ENCODE assay signal across 20 cellular contexts in genomic region chr21:43944757-43945156, GRCh38.
A peak's percentile ranks its signal among the peaks of the same experiment; 100 is the strongest.
DNase-seq lines count a peak whose midpoint lies in the region; ATAC-seq, FAIRE-seq and TF ChIP-seq lines count a peak whose summit lies in the region.
"Had no signal": no experiment of that assay in that cellular context is flagged by ENCODE, and none has a peak within 500 bp of the region (broad histone marks: within the 10 kb centered on the region; RNA-seq: fewer than 3 reads in every experiment).

No MANE protein-coding gene starts in this region.

- H3K36me3 ChIP-seq in K562 (ENCODE audit: control insufficient read depth, insufficient read depth, low read length) (peaks cover 13% of the 10 kb centered on the region; the same call in 2 of the 3 replicates), upper lobe of right lung (no peaks in the 10 kb centered on the region)
- no peaks in the 10 kb centered on the region for H3K36me3 ChIP-seq in CD8-positive, alpha-beta T cell (ENCODE audit: insufficient read depth, low read length)
- H3K36me3 ChIP-seq: SJCRH30 had no signal

- TF ChIP-seq POLR2A in K562 (conservative IDR thresholded peaks at IDR 0.05): no peak

- peaks cover 8% of the 10 kb centered on the region for H3K9me3 Mint-ChIP-seq in CD8-positive, alpha-beta T cell

- CTCF ChIA-PET in K562 (lab: Yijun Ruan, JAX; ENCODE audit: low intra/inter-chr PET ratio): no interaction called here
- CTCF ChIA-PET in CD8-positive, alpha-beta T cell (lab: Charles Lee): interaction anchor here (0.8 kb wide), 1 partner anchor 28 kb away, joined by 5 read pairs; no protein-coding TSS in a partner anchor

- peaks cover 21% of the 10 kb centered on the region for H3K36me3 Mint-ChIP-seq in CD8-positive, alpha-beta T cell

- no peaks in the 10 kb centered on the region for H3K9me1 ChIP-seq in K562 (ENCODE audit: control insufficient read depth, insufficient read depth, low read length)

- no peak overlapping the region for H2AFZ ChIP-seq in K562 (ENCODE audit: low read depth, low read length)
- H2AFZ ChIP-seq: GM23248 had no signal

- H3K27ac ChIP-seq in K562 (ENCODE audit: extremely low read depth, low read depth, low read length) (no peak overlapping the region), upper lobe of right lung (no peak overlapping the region)
- no peak overlapping the region for H3K27ac ChIP-seq in CD8-positive, alpha-beta T cell (ENCODE audit: low read depth, low read length)
- H3K27ac ChIP-seq: 22Rv1, GM23248, SJCRH30 had no signal

- H3K4me1 ChIP-seq in K562 (replicated peaks in 1 of 2; ENCODE audit: control insufficient read depth in 2 of 2, insufficient read depth in 2 of 2, low read length in 2 of 2) (peaks cover 11 to 51% of the 10 kb centered on the region in 2 experiments; a peak in 4 of 5 replicates), upper lobe of right lung (no peaks in the 10 kb centered on the region)
- H3K4me1 ChIP-seq in CD8-positive, alpha-beta T cell (ENCODE audit: insufficient read depth, low read length): peaks cover 8% of the 10 kb centered on the region
- H3K4me1 ChIP-seq: SJCRH30 had no signal

- DNase-seq in NCI-H2171 treated with DMSO at 0.1 percent for 48 hours (lab: John Stamatoyannopoulos, UW) (peak; percentile 21), NCI-H2171 (lab: John Stamatoyannopoulos, UW) (no peak), K562 (ENCODE audit: extremely low read depth in 1 of 4, low spot score in 3 of 4) (no peak), left lobe of liver (ENCODE audit: low spot score) (no peak), upper lobe of right lung (peak; percentile 61)
- no peak for DNase-seq in activated T-cell treated with anti-CD3 and anti-CD28 coated beads, Interleukin-2, amount 50 U/mL, for 48 hours
- DNase-seq in CD8-positive, alpha-beta T cell: no peak
- DNase-seq: DMS79 treated with DMSO at 0.1 percent for 48 hours, GM23248, Karpas-422, MG63, NCI-H1105, NCI-H1694 treated with DMSO at 0.1 percent for 48 hours, NCI-H748 treated with DMSO at 0.1 percent for 48 hours, RPMI8226, SJCRH30 had no signal

- H3K4me1 Mint-ChIP-seq in CD8-positive, alpha-beta T cell (ENCODE audit: low read depth): peaks cover 13% of the 10 kb centered on the region

- no peak for TF ChIP-seq EP300 in K562 (IDR thresholded peaks at IDR 0.05; ENCODE audit: low read length)

- ATAC-seq in K562 (no peak), left lobe of liver (peak; percentile 17), upper lobe of right lung (no peak), HG02973 (IDR thresholded peaks at IDR 0.05; ENCODE audit: unreplicated experiment) (no peak)
- no peak for ATAC-seq in CD8-positive, alpha-beta T cell

- 82% methylated on average over 12 of the region's 12 CpGs for WGBS in K562 (ENCODE audit: insufficient coverage, low coverage, missing lambda C conversion rate)

- no peak for TF ChIP-seq RAD21 in K562 (CRISPR knock-in tag; conservative IDR thresholded peaks at IDR 0.05 in 1 of 2, IDR thresholded peaks at IDR 0.05 in 1 of 2)

- H3K9me3 ChIP-seq in K562 (replicated peaks; ENCODE audit: control insufficient read depth, insufficient read depth, low read depth, low read length) (no peaks in the 10 kb centered on the region), upper lobe of right lung (peaks cover 7% of the 10 kb centered on the region)
- no peaks in the 10 kb centered on the region for H3K9me3 ChIP-seq in CD8-positive, alpha-beta T cell (ENCODE audit: low read length)
- H3K9me3 ChIP-seq: MG63 had no signal

- FAIRE-seq in K562 (lab: Jason Lieb, UNC): no peak
- FAIRE-seq: G401.6, GM18507 had no signal

- no peak overlapping the region for H3K27ac Mint-ChIP-seq in CD8-positive, alpha-beta T cell

- no TSS peak for BruUV-seq in K562 (replicated peaks; lab: Mats Ljungman, UMichigan)

- H3K27me3 Mint-ChIP-seq in CD8-positive, alpha-beta T cell (ENCODE audit: low read depth): no peaks in the 10 kb centered on the region

- no peak overlapping the region for H3K9ac ChIP-seq in K562 (ENCODE audit: insufficient read depth in 1 of 2, low read depth in 2 of 2, low read length in 2 of 2)
- H3K9ac ChIP-seq: GM23248 had no signal

- in situ Hi-C loops in K562 (cut with MboI): loop anchor here (5.0 kb wide), 1 partner anchor 132 kb away; no protein-coding TSS in a partner anchor

- H3K79me2 ChIP-seq in K562 (ENCODE audit: control insufficient read depth, insufficient read depth, low read length): peaks cover 36% of the 10 kb centered on the region

- H4K20me1 ChIP-seq in K562 (replicated peaks; ENCODE audit: control insufficient read depth, insufficient read depth, low read length): peaks cover 27% of the 10 kb centered on the region

- H3K27me3 ChIP-seq in K562 (ENCODE audit: control insufficient read depth in 2 of 2, insufficient read depth in 2 of 2, low read length in 2 of 2) (no peaks in the 10 kb centered on the region), upper lobe of right lung (no peaks in the 10 kb centered on the region)
- H3K27me3 ChIP-seq in CD8-positive, alpha-beta T cell (ENCODE audit: insufficient read depth, low read length): no peaks in the 10 kb centered on the region
- H3K27me3 ChIP-seq: MG63, SJCRH30 had no signal

- no peak for TF ChIP-seq CTCF in K562 (IDR thresholded peaks at IDR 0.05 in 2 of 3, conservative IDR thresholded peaks at IDR 0.05 in 1 of 3; ENCODE audit: insufficient read depth in 2 of 3, low read depth in 1 of 3, low read length in 3 of 3)
- no peak for TF ChIP-seq CTCF in upper lobe of right lung (IDR thresholded peaks at IDR 0.05)
- TF ChIP-seq CTCF in CD8-positive, alpha-beta T cell (IDR thresholded peaks at IDR 0.05): no peak

- POLR2A ChIA-PET in K562 (lab: Yijun Ruan, JAX): interaction anchor here (0.6 kb wide), 1 partner anchor 183 kb away, joined by 3 read pairs; no protein-coding TSS in a partner anchor
- POLR2A ChIA-PET in CD8-positive, alpha-beta T cell (lab: Charles Lee): no interaction called here

- intact Hi-C loops in K562 (cut with micrococcal nuclease) (no loop called here), upper lobe of right lung (cut with DNase I) (no loop called here)
- intact Hi-C loops in CD8-positive, alpha-beta T cell (cut with DNase I, micrococcal nuclease): no loop called here

- H3K4me3 ChIP-seq in K562: no peak overlapping the region
- H3K4me3 ChIP-seq in upper lobe of right lung: no peak overlapping the region
- no peak overlapping the region for H3K4me3 ChIP-seq in CD8-positive, alpha-beta T cell (ENCODE audit: low read depth, low read length)
- H3K4me3 ChIP-seq: GM23248, MG63, SJCRH30 had no signal

- no peak overlapping the region for H3K4me2 ChIP-seq in K562 (ENCODE audit: insufficient read depth, low read length)

- H3K4me3 Mint-ChIP-seq in CD8-positive, alpha-beta T cell: no peak overlapping the region

TF ChIP-seq in K562, 482 proteins besides CTCF, POLR2A, EP300 and RAD21 (continues in another document):
- TF ChIP-seq ZNF316 (IDR thresholded peaks at IDR 0.05) (peak; percentile 97), TAL1 (IDR thresholded peaks at IDR 0.05) (no peak), C11orf30 (IDR thresholded peaks at IDR 0.05; ENCODE audit: low read depth) (peak; percentile 94), AFF1 (IDR thresholded peaks at IDR 0.05; ENCODE audit: low read depth in 1 of 2, partially characterized antibody in 2 of 2) (no peak), CAMTA2 (CRISPR knock-in tag; conservative IDR thresholded peaks at IDR 0.05) (no peak), SMAD2 (IDR thresholded peaks at IDR 0.05; ENCODE audit: low read depth, low read length) (no peak), RBM25 (IDR thresholded peaks at IDR 0.05; ENCODE audit: low read depth, low read length, severe bottlenecking) (no peak), MAFF (IDR thresholded peaks at IDR 0.05; ENCODE audit: low read length) (peak; percentile 95)

Comparison
In these comparisons a context has a peak if more than half of its experiments do, and no peak if none do; other contexts are left out.
1. DNase-seq: peak in NCI-H2171 treated with DMSO at 0.1 percent for 48 hours (single experiment) and upper lobe of right lung (single experiment); none in NCI-H2171 (single experiment), K562 (0 of 4), left lobe of liver (single experiment), activated T-cell treated with anti-CD3 and anti-CD28 coated beads, Interleukin-2, amount 50 U/mL, for 48 hours (0 of 2) and CD8-positive, alpha-beta T cell (0 of 7).